In the genomic region with DNA sequence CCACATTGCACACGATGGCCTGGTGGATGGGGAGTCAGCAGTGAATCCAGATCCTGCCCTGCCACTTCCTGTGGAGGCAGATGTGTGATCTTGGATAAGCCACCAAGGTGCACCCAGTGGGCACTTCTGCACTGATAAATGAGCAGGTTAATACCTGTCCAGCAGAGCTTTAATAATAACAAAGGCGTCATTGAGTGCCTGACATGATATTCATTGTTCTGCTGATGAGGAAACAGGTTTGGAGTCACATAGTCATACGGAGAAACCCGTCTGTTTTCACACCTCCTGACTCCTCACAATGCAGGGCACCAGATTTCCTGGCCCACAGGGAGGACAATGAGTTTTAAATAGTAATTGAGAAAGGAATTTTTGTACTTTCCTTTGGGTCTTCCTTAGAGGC, we compare ENCODE assay signal across 15 cellular contexts.
DNase-seq lines count a peak whose midpoint lies in the region; ATAC-seq and TF ChIP-seq lines count a peak whose summit lies in the region.
"Had no signal": no experiment of that assay in that cellular context is flagged by ENCODE, and none has a peak within 500 bp of the region (broad histone marks: within the 10 kb centered on the region; RNA-seq: fewer than 3 reads in every experiment).

No MANE protein-coding gene starts in this region.

- no peak for TF ChIP-seq CTCF in endothelial cell (IDR thresholded peaks at IDR 0.05; ENCODE audit: unreplicated experiment)

- peaks cover 36% of the 10 kb centered on the region for H3K4me1 Mint-ChIP-seq in endothelial cell (ENCODE audit: unreplicated experiment)
- H3K4me1 Mint-ChIP-seq: CD4-positive, alpha-beta memory T cell had no signal

- H3K27ac ChIP-seq in epithelial cell of prostate = no peak overlapping the region

- no peaks in the 10 kb centered on the region for H3K9me3 Mint-ChIP-seq in endothelial cell (ENCODE audit: unreplicated experiment)
- H3K9me3 Mint-ChIP-seq: GM23338, HFFc6 had no signal

- no peak for ATAC-seq in HG03571 (IDR thresholded peaks at IDR 0.05; ENCODE audit: unreplicated experiment)
- ATAC-seq: GM23338 had no signal

- H3K27ac Mint-ChIP-seq in endothelial cell (ENCODE audit: unreplicated experiment) = peak overlapping the region; percentile 48
- H3K27ac Mint-ChIP-seq: CD4-positive, alpha-beta memory T cell; GM23338; H9; HFFc6 had no signal

- peaks cover 12% of the 10 kb centered on the region for H3K27me3 Mint-ChIP-seq in endothelial cell (ENCODE audit: unreplicated experiment)

- H3K4me3 Mint-ChIP-seq in endothelial cell (ENCODE audit: unreplicated experiment) = no peak overlapping the region
- H3K4me3 Mint-ChIP-seq: CD4-positive, alpha-beta memory T cell; GM23338; H9; HFFc6 had no signal

- no peaks in the 10 kb centered on the region for H3K36me3 Mint-ChIP-seq in endothelial cell (ENCODE audit: low read depth, unreplicated experiment)
- H3K36me3 Mint-ChIP-seq: CD4-positive, alpha-beta memory T cell had no signal

- DNase-seq in endothelial cell (ENCODE audit: low spot score) (no peak), epithelial cell of prostate (ENCODE audit: low read depth, low spot score) (peak; percentile 22), islet precursor cell (peak; percentile 23), HCEC 1CT (no peak), SIG-M5 (lab: John Stamatoyannopoulos, UW) (no peak)
- DNase-seq: C1 segment of cervical spinal cord; Calu3; CD4-positive, alpha-beta memory T cell; COR-L47; DMS53; DMS79 treated with DMSO at 0.1 percent for 48 hours; H9; HFFc6 had no signal

Comparison
In these comparisons a context has a peak if more than half of its experiments do, and no peak if none do; other contexts are left out.
1. DNase-seq: peak in epithelial cell of prostate (single experiment) and islet precursor cell (single experiment); none in endothelial cell (single experiment), HCEC 1CT (single experiment) and SIG-M5 (single experiment).